10 cellular contexts compared by ENCODE assay signal in the genomic region with DNA sequence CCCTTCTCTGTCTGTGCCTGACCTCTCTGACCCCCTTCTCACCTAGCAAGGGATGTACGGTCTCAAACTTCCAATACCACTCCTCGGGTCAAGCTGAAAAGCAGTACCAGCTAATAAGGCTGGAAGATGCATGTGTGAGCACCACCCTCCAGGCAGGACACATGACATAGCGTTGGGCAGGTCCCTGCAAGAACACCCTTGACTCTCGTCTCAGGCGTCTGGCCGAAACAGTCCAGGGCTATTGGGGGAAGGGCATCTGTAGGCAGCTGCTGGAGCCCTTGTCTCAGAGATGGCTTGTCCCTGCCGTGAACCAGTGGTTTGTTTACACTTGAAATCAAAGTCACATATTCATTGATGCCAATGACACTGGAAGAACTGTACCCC.
DNase-seq lines count a peak whose midpoint lies in the region; ATAC-seq lines count a peak whose summit lies in the region.
"Had no signal": no experiment of that assay in that cellular context is flagged by ENCODE, and none has a peak within 500 bp of the region (broad histone marks: within the 10 kb centered on the region; RNA-seq: fewer than 3 reads in every experiment).

No MANE protein-coding gene starts in this region.

- no peaks in the 10 kb centered on the region for H3K9me3 Mint-ChIP-seq in stimulated activated naive CD8-positive, alpha-beta T cell treated with anti-CD3 and anti-CD28 coated beads, Interleukin-15, Interleukin-2, amounts not matched to agents 100 ng/mL and 50 ng/mL, for 24 hours

- no peak for ATAC-seq in stimulated activated naive CD8-positive, alpha-beta T cell treated with anti-CD3 and anti-CD28 coated beads, Interleukin-15, Interleukin-2, amounts not matched to agents 100 U/mL and 50 U/mL, for 24 hours
- ATAC-seq in GM21723 (IDR thresholded peaks at IDR 0.05; ENCODE audit: unreplicated experiment): no peak
- ATAC-seq in GM21447 (IDR thresholded peaks at IDR 0.05; ENCODE audit: unreplicated experiment): no peak

- H3K27me3 ChIP-seq in muscle layer of duodenum (ENCODE audit: low read depth, low read length): no peaks in the 10 kb centered on the region
- H3K27me3 ChIP-seq: SJSA1 had no signal

- H3K27ac Mint-ChIP-seq in stimulated activated naive CD8-positive, alpha-beta T cell treated with anti-CD3 and anti-CD28 coated beads, Interleukin-15, Interleukin-2, amounts not matched to agents 100 ng/mL and 50 ng/mL, for 24 hours: peak overlapping the region; percentile 27

- peaks cover 40 to 83% of the 10 kb centered on the region in 2 donors for H3K4me1 ChIP-seq in muscle layer of duodenum (ENCODE audit: control insufficient read depth in 1 of 2, insufficient read depth in 2 of 2, low read length in 2 of 2)

- H3K4me3 ChIP-seq in muscle layer of duodenum (ENCODE audit: low read depth in 1 of 2, low read length in 2 of 2): no peak overlapping the region
- H3K4me3 ChIP-seq: SJSA1 had no signal

- H3K36me3 Mint-ChIP-seq in stimulated activated naive CD8-positive, alpha-beta T cell treated with anti-CD3 and anti-CD28 coated beads, Interleukin-15, Interleukin-2, amounts not matched to agents 100 ng/mL and 50 ng/mL, for 24 hours (ENCODE audit: low read depth): peaks cover 26% of the 10 kb centered on the region

- H3K36me3 ChIP-seq in muscle layer of duodenum (ENCODE audit: control insufficient read depth in 1 of 2, insufficient read depth in 2 of 2, low read length in 2 of 2): peaks cover 81 to 85% of the 10 kb centered on the region in 2 donors

- DNase-seq in stimulated activated naive CD8-positive, alpha-beta T cell treated with anti-CD3 and anti-CD28 coated beads, Interleukin-15, Interleukin-2, amounts not matched to agents 100 U/mL and 50 U/mL, for 24 hours: no peak
- no peak for DNase-seq in AML-193 (lab: John Stamatoyannopoulos, UW)
- DNase-seq in EL: no peak
- DNase-seq: NCI-H1930 had no signal

- peaks cover 51% of the 10 kb centered on the region for H3K4me1 Mint-ChIP-seq in stimulated activated naive CD8-positive, alpha-beta T cell treated with anti-CD3 and anti-CD28 coated beads, Interleukin-15, Interleukin-2, amounts not matched to agents 100 ng/mL and 50 ng/mL, for 24 hours (ENCODE audit: low read depth)

- no peaks in the 10 kb centered on the region for H3K27me3 Mint-ChIP-seq in stimulated activated naive CD8-positive, alpha-beta T cell treated with anti-CD3 and anti-CD28 coated beads, Interleukin-15, Interleukin-2, amounts not matched to agents 100 ng/mL and 50 ng/mL, for 24 hours

- H3K9me3 ChIP-seq in muscle layer of duodenum (ENCODE audit: control insufficient read depth in 1 of 2, low read length in 2 of 2): no peaks in the 10 kb centered on the region
- H3K9me3 ChIP-seq: SJSA1 had no signal

- H3K4me3 Mint-ChIP-seq in stimulated activated naive CD8-positive, alpha-beta T cell treated with anti-CD3 and anti-CD28 coated beads, Interleukin-15, Interleukin-2, amounts not matched to agents 100 ng/mL and 50 ng/mL, for 24 hours: no peak overlapping the region

- H3K27ac ChIP-seq in cingulate gyrus (ENCODE audit: low read depth, low read length) (peak overlapping the region; percentile 76), muscle layer of duodenum (ENCODE audit: low read length) (peak overlapping the region; percentile 70)
- H3K27ac ChIP-seq: SJSA1 had no signal
